ENCODE assay signal across 1 cellular context in the genomic region with DNA sequence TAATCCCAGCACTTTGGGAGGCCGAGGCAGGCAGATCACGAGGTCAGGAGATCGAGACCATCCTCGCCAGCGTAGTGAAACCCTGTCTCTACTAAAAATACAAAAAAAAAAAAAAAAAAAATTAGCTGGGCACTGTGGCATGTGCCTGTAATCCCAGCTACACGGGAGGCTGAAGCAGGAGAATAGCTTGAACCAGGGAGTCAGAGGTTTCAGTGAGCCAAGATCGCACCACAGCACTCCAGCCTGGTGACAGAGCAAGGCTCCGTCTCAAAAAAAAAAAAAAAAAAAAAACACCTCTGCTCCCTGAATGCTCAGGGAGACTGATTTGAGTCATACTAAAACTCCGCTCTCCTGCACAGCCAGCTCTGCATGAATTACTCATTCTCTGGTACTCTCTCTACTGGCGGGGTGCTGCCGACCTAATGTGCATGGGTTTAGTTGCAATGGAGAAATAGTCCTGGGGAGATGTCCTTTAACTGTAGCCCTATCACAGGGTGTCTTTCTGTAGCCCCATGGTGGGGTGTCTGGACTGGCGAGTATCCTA.
TF ChIP-seq lines count a peak whose summit lies in the region.

No MANE protein-coding gene starts in this region.

TF ChIP-seq in IMR-90, 13 proteins besides CTCF, POLR2A, EP300 and RAD21:
- peak; percentile 62 for TF ChIP-seq FOS (IDR thresholded peaks at IDR 0.05; ENCODE audit: low read depth, low read length)
